15 cellular contexts compared by ENCODE assay signal in the genomic region with DNA sequence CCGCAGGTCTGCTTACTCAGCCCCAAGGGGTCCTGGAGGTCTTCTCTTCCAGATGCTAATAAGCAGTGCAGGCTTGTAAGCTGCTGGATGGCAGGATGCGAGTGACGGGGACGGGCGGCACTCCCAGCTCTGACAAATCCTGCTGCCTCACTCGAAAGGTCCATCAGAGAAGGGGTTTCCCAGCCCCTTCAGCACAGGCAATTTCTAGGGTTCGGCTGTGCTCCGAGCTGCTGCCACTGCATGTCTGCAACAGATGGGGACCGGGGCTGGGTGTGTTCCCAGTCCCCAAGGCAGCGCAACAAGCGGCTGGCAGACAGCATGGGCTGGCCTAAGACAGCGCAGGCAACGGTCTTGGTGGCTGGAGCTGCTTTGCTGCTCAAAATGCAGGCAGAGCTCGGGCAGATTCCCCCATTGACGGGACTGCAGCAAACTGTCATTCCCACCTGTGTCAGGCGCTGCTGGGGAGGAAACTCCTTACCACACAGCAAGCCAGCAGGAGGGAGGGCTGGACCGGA.
A peak's percentile ranks its signal among the peaks of the same experiment; 100 is the strongest.
DNase-seq lines count a peak whose midpoint lies in the region; ATAC-seq lines count a peak whose summit lies in the region.
"Had no signal": no experiment of that assay in that cellular context is flagged by ENCODE, and none has a peak within 500 bp of the region (broad histone marks: within the 10 kb centered on the region; RNA-seq: fewer than 3 reads in every experiment).

No MANE protein-coding gene starts in this region.

- H3K27me3 ChIP-seq in H7 (ENCODE audit: control insufficient read depth, insufficient read depth, low read length) (peaks cover 3% of the 10 kb centered on the region; the same call in 1 of the 2 replicates), ectodermal cell (ENCODE audit: control insufficient read depth, insufficient read depth, low read length, poor library complexity, severe bottlenecking) (peaks cover 28% of the 10 kb centered on the region), neuron (ENCODE audit: insufficient read depth, low read length) (peaks cover 35% of the 10 kb centered on the region)

- H3K4me1 ChIP-seq in ectodermal cell (ENCODE audit: control insufficient read depth, insufficient read depth, low read length) (peaks cover 8% of the 10 kb centered on the region), neuron (ENCODE audit: insufficient read depth, low read length) (peaks cover 17% of the 10 kb centered on the region)

- no peaks in the 10 kb centered on the region for H3K9me3 ChIP-seq in ectodermal cell (ENCODE audit: control insufficient read depth, low read length)
- no peaks in the 10 kb centered on the region for H3K9me3 ChIP-seq in neuron (ENCODE audit: low read length)

- H3K4me3 ChIP-seq in H7 (ENCODE audit: insufficient read depth, low read depth, low read length) (no peak overlapping the region), ectodermal cell (ENCODE audit: insufficient read depth, low read depth, low read length) (peak overlapping the region; percentile 10), neuron (ENCODE audit: low read length) (peak overlapping the region; percentile 24)

- WGBS in ectodermal cell, 2 experiments, result 4 to 6% methylated on average over 17 of the region's 17 CpGs

- peak; percentile 87 for DNase-seq in H7
- peak; percentile 33 for DNase-seq in NCI-H2227 treated with DMSO at 0.1 percent for 48 hours (lab: John Stamatoyannopoulos, UW)
- DNase-seq in activated CD4-positive, CD25-positive, alpha-beta regulatory T cell (lab: John Stamatoyannopoulos, UW), result no peak
- DNase-seq in stimulated activated CD4-positive, alpha-beta T cell treated with anti-CD3 and anti-CD28 coated beads, Interleukin-2, amount 100 ng/mL, for 24 hours, result no peak
- DNase-seq: activated effector memory CD4-positive, alpha-beta T cell treated with Interleukin-2 at 50 U/mL for 16 hours; left colon; naive thymus-derived CD4-positive, alpha-beta T cell; NCI-H526; stimulated activated naive CD4-positive, alpha-beta T cell; T1000 had no signal

- no peak overlapping the region for H3K27ac ChIP-seq in ectodermal cell (ENCODE audit: insufficient read depth, low read depth, low read length, poor library complexity, severe bottlenecking)
- H3K27ac ChIP-seq: C4-2B had no signal

- no peak for ATAC-seq in GM18519 (IDR thresholded peaks at IDR 0.05; ENCODE audit: low FRiP score, unreplicated experiment)
- no peak for ATAC-seq in HG03439 (IDR thresholded peaks at IDR 0.05; ENCODE audit: unreplicated experiment)
- ATAC-seq: left colon; naive thymus-derived CD4-positive, alpha-beta T cell had no signal

- no peak overlapping the region for H2AFZ ChIP-seq in neuron (ENCODE audit: low read depth, low read length)

- H3K36me3 ChIP-seq in H7 (replicated peaks; ENCODE audit: control insufficient read depth, insufficient read depth, low read length) (no peaks in the 10 kb centered on the region), ectodermal cell (ENCODE audit: control insufficient read depth, insufficient read depth, low read length) (no peaks in the 10 kb centered on the region), neuron (ENCODE audit: insufficient read depth, low read length) (no peaks in the 10 kb centered on the region)

Comparison
In these comparisons a context has a peak if more than half of its experiments do, and no peak if none do; other contexts are left out.
1. DNase-seq: peak in H7 (single experiment) and NCI-H2227 treated with DMSO at 0.1 percent for 48 hours (single experiment); none in activated CD4-positive, CD25-positive, alpha-beta regulatory T cell (0 of 4) and stimulated activated CD4-positive, alpha-beta T cell treated with anti-CD3 and anti-CD28 coated beads, Interleukin-2, amount 100 ng/mL, for 24 hours (0 of 2).